ENCODE assay signal across 8 cellular contexts in the genomic region with DNA sequence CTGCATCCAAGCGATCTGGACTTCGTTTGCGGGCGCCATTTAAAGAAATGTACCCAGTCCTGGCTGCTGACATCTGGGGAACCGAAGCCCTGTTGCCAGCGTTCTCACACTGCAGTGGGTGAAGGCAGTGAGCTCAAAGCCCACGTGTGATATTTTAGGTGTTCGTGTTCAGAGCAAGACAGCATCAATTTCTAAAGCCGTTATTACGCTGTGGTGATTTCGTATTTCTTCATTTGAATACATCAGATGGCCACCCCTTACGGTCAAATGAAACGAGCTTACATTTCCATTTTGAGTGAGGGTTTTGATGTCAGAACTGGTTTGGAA. TPM values are rescaled to one million over a fixed set of nuclear protein-coding genes. Genes with fewer than 3 reads are reported as not detected.
A peak's percentile ranks its signal among the peaks of the same experiment; 100 is the strongest.
DNase-seq lines count a peak whose midpoint lies in the region; ATAC-seq and TF ChIP-seq lines count a peak whose summit lies in the region.

No MANE protein-coding gene starts in this region.

- peaks cover 0 to 3% of the 10 kb centered on the region in 2 donors for H3K36me3 Mint-ChIP-seq in activated T-cell treated with anti-CD3 and anti-CD28 coated beads, Interleukin-2, amount 50 U/mL, for 72 hours (ENCODE audit: insufficient read depth in 2 of 2)

- H3K4me3 ChIP-seq in foreskin fibroblast (ENCODE audit: low read depth in 1 of 2, low read length in 2 of 2) (peak overlapping the region; percentile 58 to 65), skeletal muscle satellite cell (ENCODE audit: low read length) (peak overlapping the region; percentile 89)

- peak overlapping the region; percentile 79 for H3K9ac ChIP-seq in skeletal muscle satellite cell (ENCODE audit: low read depth, low read length)

- H3K27me3 ChIP-seq in skeletal muscle satellite cell (ENCODE audit: control insufficient read depth, insufficient read depth, low read length) = peaks cover 6% of the 10 kb centered on the region

- no peak for TF ChIP-seq CTCF in foreskin fibroblast (IDR thresholded peaks at IDR 0.05; ENCODE audit: low read depth, low read length)
- no peak for TF ChIP-seq CTCF in GM20000 (IDR thresholded peaks at IDR 0.05; ENCODE audit: extremely low read depth, missing control alignments)

- H3K27ac Mint-ChIP-seq in activated T-cell treated with anti-CD3 and anti-CD28 coated beads, Interleukin-2, amount 50 U/mL, for 72 hours = no peak overlapping the region

- no peaks in the 10 kb centered on the region for H3K9me3 Mint-ChIP-seq in activated T-cell treated with anti-CD3 and anti-CD28 coated beads, Interleukin-2, amount 50 U/mL, for 72 hours

- H3K4me1 ChIP-seq in skeletal muscle satellite cell (ENCODE audit: control insufficient read depth, insufficient read depth, low read length) = peaks cover 5% of the 10 kb centered on the region

- ATAC-seq in activated T-cell treated with anti-CD3 and anti-CD28 coated beads, Interleukin-2, amount 50 U/mL, for 72 hours (replicated peaks in 1 of 2) = peak in 1 of 2 donors; percentile 37
- peak; percentile 62 for ATAC-seq in SK-N-SH treated with all-trans-retinoic acid at 6 μM for 48 hours
- ATAC-seq in GM21576 (IDR thresholded peaks at IDR 0.05; ENCODE audit: unreplicated experiment) = no peak

- H3K4me3 Mint-ChIP-seq in activated T-cell treated with anti-CD3 and anti-CD28 coated beads, Interleukin-2, amount 50 U/mL, for 72 hours = peak overlapping the region; percentile 72 to 80

- H3K27me3 Mint-ChIP-seq in activated T-cell treated with anti-CD3 and anti-CD28 coated beads, Interleukin-2, amount 50 U/mL, for 72 hours (ENCODE audit: low read depth) = peaks cover 29% of the 10 kb centered on the region

- H3K4me1 Mint-ChIP-seq in activated T-cell treated with anti-CD3 and anti-CD28 coated beads, Interleukin-2, amount 50 U/mL, for 72 hours (ENCODE audit: low read depth) = peaks cover 14% of the 10 kb centered on the region

- H3K4me2 ChIP-seq in skeletal muscle satellite cell (ENCODE audit: low read length) = peak overlapping the region; percentile 99

- H3K36me3 ChIP-seq in skeletal muscle satellite cell (ENCODE audit: insufficient read depth, low read length) = no peaks in the 10 kb centered on the region

- H3K9me3 ChIP-seq in skeletal muscle satellite cell (replicated peaks; ENCODE audit: low read length) = no peaks in the 10 kb centered on the region

- peak in 1 of 2 donors; percentile 5 for DNase-seq in activated T-cell treated with anti-CD3 and anti-CD28 coated beads, Interleukin-2, amount 50 U/mL, for 72 hours
- DNase-seq in activated T-cell treated with anti-CD3 and anti-CD28 coated beads, Interleukin-2, amount 50 U/mL, for 1 hour = no peak
- DNase-seq in foreskin fibroblast = no peak
- no peak for DNase-seq in GM20000 (ENCODE audit: low spot score)
- no peak for DNase-seq in NCI-H2107 (lab: John Stamatoyannopoulos, UW)

TF ChIP-seq in SK-N-SH treated with all-trans-retinoic acid at 6 μM for 48 hours, 23 proteins besides CTCF, POLR2A, EP300 and RAD21 (continues in another document):
- no peak for TF ChIP-seq SNAI2 (CRISPR knock-in tag; IDR thresholded peaks at IDR 0.05)
- TF ChIP-seq ZNF565 (CRISPR knock-in tag; conservative IDR thresholded peaks at IDR 0.05; ENCODE audit: low read depth) = no peak
- TF ChIP-seq OSR1 (CRISPR knock-in tag; IDR thresholded peaks at IDR 0.05) = no peak
- TF ChIP-seq BACH2 (CRISPR knock-in tag; IDR thresholded peaks at IDR 0.05; ENCODE audit: borderline replicate concordance) = no peak
- TF ChIP-seq, protein P1, sequence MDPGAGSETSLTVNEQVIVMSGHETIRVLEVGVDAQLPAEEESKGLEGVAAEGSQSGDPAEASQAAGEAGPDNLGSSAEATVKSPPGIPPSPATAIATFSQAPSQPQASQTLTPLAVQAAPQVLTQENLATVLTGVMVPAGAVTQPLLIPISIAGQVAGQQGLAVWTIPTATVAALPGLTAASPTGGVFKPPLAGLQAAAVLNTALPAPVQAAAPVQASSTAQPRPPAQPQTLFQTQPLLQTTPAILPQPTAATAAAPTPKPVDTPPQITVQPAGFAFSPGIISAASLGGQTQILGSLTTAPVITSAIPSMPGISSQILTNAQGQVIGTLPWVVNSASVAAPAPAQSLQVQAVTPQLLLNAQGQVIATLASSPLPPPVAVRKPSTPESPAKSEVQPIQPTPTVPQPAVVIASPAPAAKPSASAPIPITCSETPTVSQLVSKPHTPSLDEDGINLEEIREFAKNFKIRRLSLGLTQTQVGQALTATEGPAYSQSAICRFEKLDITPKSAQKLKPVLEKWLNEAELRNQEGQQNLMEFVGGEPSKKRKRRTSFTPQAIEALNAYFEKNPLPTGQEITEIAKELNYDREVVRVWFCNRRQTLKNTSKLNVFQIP (CRISPR knock-in tag; IDR thresholded peaks at IDR 0.05; ENCODE audit: borderline replicate concordance, low read depth) = no peak
- no peak for TF ChIP-seq ZNF8 (CRISPR knock-in tag; IDR thresholded peaks at IDR 0.05)
- no peak for TF ChIP-seq ZC3H10 (CRISPR knock-in tag; IDR thresholded peaks at IDR 0.05)
- TF ChIP-seq, protein P2, sequence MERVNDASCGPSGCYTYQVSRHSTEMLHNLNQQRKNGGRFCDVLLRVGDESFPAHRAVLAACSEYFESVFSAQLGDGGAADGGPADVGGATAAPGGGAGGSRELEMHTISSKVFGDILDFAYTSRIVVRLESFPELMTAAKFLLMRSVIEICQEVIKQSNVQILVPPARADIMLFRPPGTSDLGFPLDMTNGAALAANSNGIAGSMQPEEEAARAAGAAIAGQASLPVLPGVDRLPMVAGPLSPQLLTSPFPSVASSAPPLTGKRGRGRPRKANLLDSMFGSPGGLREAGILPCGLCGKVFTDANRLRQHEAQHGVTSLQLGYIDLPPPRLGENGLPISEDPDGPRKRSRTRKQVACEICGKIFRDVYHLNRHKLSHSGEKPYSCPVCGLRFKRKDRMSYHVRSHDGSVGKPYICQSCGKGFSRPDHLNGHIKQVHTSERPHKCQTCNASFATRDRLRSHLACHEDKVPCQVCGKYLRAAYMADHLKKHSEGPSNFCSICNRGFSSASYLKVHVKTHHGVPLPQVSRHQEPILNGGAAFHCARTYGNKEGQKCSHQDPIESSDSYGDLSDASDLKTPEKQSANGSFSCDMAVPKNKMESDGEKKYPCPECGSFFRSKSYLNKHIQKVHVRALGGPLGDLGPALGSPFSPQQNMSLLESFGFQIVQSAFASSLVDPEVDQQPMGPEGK (CRISPR knock-in tag; IDR thresholded peaks at IDR 0.05; ENCODE audit: borderline replicate concordance) = no peak
- TF ChIP-seq RARB (CRISPR knock-in tag; IDR thresholded peaks at IDR 0.05) = no peak
- TF ChIP-seq, protein P3, sequence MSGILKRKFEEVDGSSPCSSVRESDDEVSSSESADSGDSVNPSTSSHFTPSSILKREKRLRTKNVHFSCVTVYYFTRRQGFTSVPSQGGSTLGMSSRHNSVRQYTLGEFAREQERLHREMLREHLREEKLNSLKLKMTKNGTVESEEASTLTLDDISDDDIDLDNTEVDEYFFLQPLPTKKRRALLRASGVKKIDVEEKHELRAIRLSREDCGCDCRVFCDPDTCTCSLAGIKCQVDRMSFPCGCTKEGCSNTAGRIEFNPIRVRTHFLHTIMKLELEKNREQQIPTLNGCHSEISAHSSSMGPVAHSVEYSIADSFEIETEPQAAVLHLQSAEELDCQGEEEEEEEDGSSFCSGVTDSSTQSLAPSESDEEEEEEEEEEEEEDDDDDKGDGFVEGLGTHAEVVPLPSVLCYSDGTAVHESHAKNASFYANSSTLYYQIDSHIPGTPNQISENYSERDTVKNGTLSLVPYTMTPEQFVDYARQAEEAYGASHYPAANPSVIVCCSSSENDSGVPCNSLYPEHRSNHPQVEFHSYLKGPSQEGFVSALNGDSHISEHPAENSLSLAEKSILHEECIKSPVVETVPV (CRISPR knock-in tag; IDR thresholded peaks at IDR 0.05) = no peak
- no peak for TF ChIP-seq PPARA (CRISPR knock-in tag; IDR thresholded peaks at IDR 0.05; ENCODE audit: borderline replicate concordance)
- TF ChIP-seq GLIS3 (CRISPR knock-in tag; IDR thresholded peaks at IDR 0.05) = no peak
- no peak for TF ChIP-seq ISL1 (CRISPR knock-in tag; IDR thresholded peaks at IDR 0.05)
- no peak for TF ChIP-seq CSDC2 (CRISPR knock-in tag; IDR thresholded peaks at IDR 0.05)
- no peak for TF ChIP-seq ZFP3 (CRISPR knock-in tag; IDR thresholded peaks at IDR 0.05)
- no peak for TF ChIP-seq ARNTL (CRISPR knock-in tag; IDR thresholded peaks at IDR 0.05; ENCODE audit: borderline replicate concordance, low read depth)
- no peak for TF ChIP-seq ZFP30 (CRISPR knock-in tag; IDR thresholded peaks at IDR 0.05)
- no peak for TF ChIP-seq TOX (CRISPR knock-in tag; IDR thresholded peaks at IDR 0.05; ENCODE audit: borderline replicate concordance)

RNA-seq across cellular contexts. Expression of a gene that starts 0.4 kb away (rescaled TPM):
- total RNA-seq in activated T-cell treated with anti-CD3 and anti-CD28 coated beads, Interleukin-2, amount 50 U/mL, for 72 hours = under 1 TPM in 1 of 2 donors, not detected in 1; 0.38 TPM
- 0.22 and 0.25 TPM in 2 replicates for total RNA-seq in skeletal muscle satellite cell (2012; rRNA removed)

RNA-seq across cellular contexts. Expression of a gene that starts 42.2 kb away (rescaled TPM):
- 10 to 100 TPM; 57.5 to 68.6 TPM for total RNA-seq in activated T-cell treated with anti-CD3 and anti-CD28 coated beads, Interleukin-2, amount 50 U/mL, for 72 hours
- total RNA-seq in skeletal muscle satellite cell (2012; rRNA removed) = 11.6 and 16.2 TPM in 2 replicates

RNA-seq across cellular contexts. Expression of a gene that starts 43.4 kb away (rescaled TPM):
- total RNA-seq in activated T-cell treated with anti-CD3 and anti-CD28 coated beads, Interleukin-2, amount 50 U/mL, for 72 hours = under 1 TPM; 0.26 to 0.37 TPM
- under 0.01 TPM in 1 of 2 replicates, not detected in the other for total RNA-seq in skeletal muscle satellite cell (2012; rRNA removed)
